In genomic region chr6:81751388-81752083, GRCh38 we compare ENCODE assay signal across 8 cellular contexts. TPM values are rescaled to one million over a fixed set of nuclear protein-coding genes. Genes with fewer than 3 reads are reported as not detected.
DNase-seq lines count a peak whose midpoint lies in the region; ATAC-seq and TF ChIP-seq lines count a peak whose summit lies in the region.

No MANE protein-coding gene starts in this region.

- peak; percentile 50 for TF ChIP-seq POLR2A in right lobe of liver (IDR thresholded peaks at IDR 0.05)

- H3K27ac Mint-ChIP-seq in CD8-positive, alpha-beta T cell: peak overlapping the region; percentile 95

- H3K4me1 ChIP-seq in CD8-positive, alpha-beta T cell (ENCODE audit: insufficient read depth, low read length): peaks cover 25% of the 10 kb centered on the region
- H3K4me1 ChIP-seq in right lobe of liver: peaks cover 0 to 19% (median 5%) of the 10 kb centered on the region in 4 donors

- peak in 6 of 7 experiments; percentile 3 to 63 (median 28) for DNase-seq in CD8-positive, alpha-beta T cell
- DNase-seq in HT-29 (ENCODE audit: low spot score) (peak; percentile 57), dermis blood vessel endothelial cell (peak; percentile 52), right lobe of liver (peak; percentile 70 to 80 (median 78))
- DNase-seq in activated CD4-positive, alpha-beta T cell treated with anti-CD3 and anti-CD28 coated beads for 1 hour: peak; percentile 23
- DNase-seq in stimulated activated CD8-positive, alpha-beta memory T cell treated with anti-CD3 and anti-CD28 coated beads, Interleukin-2, amount 100 ng/mL, for 1 hour (ENCODE audit: low read depth in 2 of 2): peak; percentile 4 to 5

- H3K36me3 ChIP-seq in CD8-positive, alpha-beta T cell (ENCODE audit: insufficient read depth, low read length): no peaks in the 10 kb centered on the region
- peaks cover 0 to 3% (median 0%) of the 10 kb centered on the region in 4 donors for H3K36me3 ChIP-seq in right lobe of liver

- H3K27me3 ChIP-seq in CD8-positive, alpha-beta T cell (ENCODE audit: insufficient read depth, low read length): no peaks in the 10 kb centered on the region
- H3K27me3 ChIP-seq in right lobe of liver: no peaks in the 10 kb centered on the region

- H3K9me3 ChIP-seq in CD8-positive, alpha-beta T cell (ENCODE audit: low read length): no peaks in the 10 kb centered on the region
- no peaks in the 10 kb centered on the region for H3K9me3 ChIP-seq in right lobe of liver

- intact Hi-C loops in CD8-positive, alpha-beta T cell (cut with DNase I, micrococcal nuclease): loop anchor here (1.0 to 10.0 kb wide), 9 partner anchors 496 to 1973 kb away; partner anchors contain the start of genes DOP1A (in 1 of the 2), ELOVL4 (in 1 of the 2), IBTK (in 1 of the 2) and PGM3 (in 1 of the 2)
- intact Hi-C loops in right lobe of liver (cut with DNase I): no loop called here

- TF ChIP-seq CTCF in CD8-positive, alpha-beta T cell (IDR thresholded peaks at IDR 0.05): no peak
- no peak for TF ChIP-seq CTCF in right lobe of liver (IDR thresholded peaks at IDR 0.05)

- H3K36me3 Mint-ChIP-seq in CD8-positive, alpha-beta T cell: peaks cover 29% of the 10 kb centered on the region

- 2% methylated on average over 11 of the region's 65 CpGs for WGBS in right lobe of liver (ENCODE audit: insufficient coverage, low coverage, low lambda C conversion rate, missing lambda C conversion rate)

- H3K4me1 Mint-ChIP-seq in CD8-positive, alpha-beta T cell (ENCODE audit: low read depth): peaks cover 42% of the 10 kb centered on the region

- ATAC-seq in CD8-positive, alpha-beta T cell: no peak
- ATAC-seq in right lobe of liver: peak; percentile 3 to 42 (median 16)
- ATAC-seq in GM21576 (IDR thresholded peaks at IDR 0.05; ENCODE audit: unreplicated experiment): no peak
- ATAC-seq in GM18861 (IDR thresholded peaks at IDR 0.05; ENCODE audit: unreplicated experiment): no peak

- H3K4me3 ChIP-seq in CD8-positive, alpha-beta T cell (ENCODE audit: low read depth, low read length): peak overlapping the region; percentile 97
- peak overlapping the region; percentile 72 to 79 (median 76) for H3K4me3 ChIP-seq in right lobe of liver

- peaks cover 13% of the 10 kb centered on the region for H3K27me3 Mint-ChIP-seq in CD8-positive, alpha-beta T cell (ENCODE audit: low read depth)

- peak overlapping the region; percentile 96 for H3K4me3 Mint-ChIP-seq in CD8-positive, alpha-beta T cell

- CTCF ChIA-PET in CD8-positive, alpha-beta T cell (lab: Charles Lee): no interaction called here

- H3K27ac ChIP-seq in CD8-positive, alpha-beta T cell (ENCODE audit: low read depth, low read length): peak overlapping the region; percentile 87
- H3K27ac ChIP-seq in right lobe of liver: peak overlapping the region; percentile 97 to 100 (median 99)

- POLR2A ChIA-PET in CD8-positive, alpha-beta T cell (lab: Charles Lee): interaction anchor here (1.2 to 2.1 kb wide), 3 partner anchors 17 to 1747 kb away, joined by 3 to 7 read pairs (median 3); partner anchors contain the start of gene TTK

- no peaks in the 10 kb centered on the region for H3K9me3 Mint-ChIP-seq in CD8-positive, alpha-beta T cell

RNA-seq across cellular contexts. Expression of gene TENT5A, which starts 0.9 kb away (rescaled TPM):
- 1 to 10 TPM; 7.5 to 7.7 TPM for total RNA-seq in CD8-positive, alpha-beta T cell
- 2.6 and 3.9 TPM in 2 replicates for total RNA-seq in HT-29 (2014; rRNA removed; shearing (Covaris generic))
- total RNA-seq in dermis blood vessel endothelial cell (1.5 TPM in 2 replicates), right lobe of liver (10 to 100 TPM in 2 of 6 experiments, 1 to 10 TPM in 4; 7.7 to 16.9 (median 9.1) TPM)

Comparison
In these comparisons a context has a peak if more than half of its experiments do, and no peak if none do; other contexts are left out.
1. ATAC-seq: peak in right lobe of liver (4 of 4); none in CD8-positive, alpha-beta T cell (single experiment), GM21576 (single experiment) and GM18861 (single experiment).
2. DNase-seq: peak in every context shown above with its lines; median percentile 78 in right lobe of liver; 57 in HT-29; 52 in dermis blood vessel endothelial cell; 28 in CD8-positive, alpha-beta T cell; 23 in activated CD4-positive, alpha-beta T cell treated with anti-CD3 and anti-CD28 coated beads for 1 hour; 4 in stimulated activated CD8-positive, alpha-beta memory T cell treated with anti-CD3 and anti-CD28 coated beads, Interleukin-2, amount 100 ng/mL, for 1 hour.
3. intact Hi-C loops: an anchor here in CD8-positive, alpha-beta T cell (1.0 to 10.0 kb wide); none called in right lobe of liver.